In the genomic region with DNA sequence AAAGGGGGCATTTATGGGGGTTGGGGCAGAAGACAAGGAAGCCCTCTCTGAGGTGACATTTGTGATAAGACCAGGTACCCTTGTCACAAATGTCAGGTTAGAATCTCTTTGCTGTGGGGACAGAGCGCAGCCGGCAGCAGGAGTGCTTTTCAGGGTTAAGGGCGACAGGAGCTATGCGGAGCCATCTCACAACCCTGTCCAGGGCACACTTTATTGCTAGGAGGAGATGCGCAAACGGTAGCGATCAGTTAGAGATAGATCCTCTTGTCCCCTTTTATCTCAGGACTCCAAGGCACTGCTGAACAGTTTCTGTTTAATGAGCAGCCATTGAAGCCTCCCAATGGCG, we compare ENCODE assay signal across 14 cellular contexts. TPM values are rescaled to one million over a fixed set of nuclear protein-coding genes. Genes with fewer than 3 reads are reported as not detected.
A peak's percentile ranks its signal among the peaks of the same experiment; 100 is the strongest.
DNase-seq lines count a peak whose midpoint lies in the region; ATAC-seq and TF ChIP-seq lines count a peak whose summit lies in the region.
"Had no signal": no experiment of that assay in that cellular context is flagged by ENCODE, and none has a peak within 500 bp of the region (broad histone marks: within the 10 kb centered on the region; RNA-seq: fewer than 3 reads in every experiment).

No MANE protein-coding gene starts in this region.

- DNase-seq in NCI-H146 (lab: John Stamatoyannopoulos, UW) (peak; percentile 51), NCI-H146 treated with DMSO at 0.1 percent for 48 hours (lab: John Stamatoyannopoulos, UW; ENCODE audit: unreplicated experiment) (no peak), NT2/D1 (ENCODE audit: low read depth, low spot score) (no peak), fibroblast of lung (ENCODE audit: low read depth in 2 of 2) (no peak), skeletal muscle cell (ENCODE audit: low read depth) (no peak), AG08396 (ENCODE audit: low spot score) (no peak), caudate nucleus (lab: John Stamatoyannopoulos, UW) (no peak)
- DNase-seq: brain microvascular endothelial cell; midbrain; NCI-H2107; stimulated activated CD4-positive, alpha-beta T cell treated with anti-CD3 and anti-CD28 coated beads, Interleukin-1b, Interleukin-23, amount 100 ng/mL, for 48 hours had no signal

- H3K27ac ChIP-seq in fibroblast of lung (ENCODE audit: insufficient read depth, low read length) (no peak overlapping the region), caudate nucleus (ENCODE audit: low read depth, low read length) (no peak overlapping the region)
- H3K27ac ChIP-seq: brain microvascular endothelial cell, SJSA1 had no signal

- H3K4me3 ChIP-seq in NT2/D1 (ENCODE audit: insufficient read length, low read depth) (peak overlapping the region; percentile 5), fibroblast of lung (replicated peaks in 1 of 4; ENCODE audit: control extremely low read depth in 1 of 4, insufficient read depth in 1 of 4, low read depth in 3 of 4, low read length in 4 of 4) (peak overlapping the region in 2 of 4 experiments; percentile 26 to 38), skeletal muscle cell (ENCODE audit: low read depth, low read length) (peak overlapping the region; percentile 7)
- H3K4me3 ChIP-seq: SJSA1 had no signal

- TF ChIP-seq CTCF in fibroblast of lung (conservative IDR thresholded peaks at IDR 0.05 in 1 of 2, IDR thresholded peaks at IDR 0.05 in 1 of 2; ENCODE audit: low read depth in 1 of 2, low read length in 2 of 2): no peak

- H3K27me3 ChIP-seq in NT2/D1 (ENCODE audit: insufficient read depth, insufficient read length) (peaks cover 16% of the 10 kb centered on the region), fibroblast of lung (ENCODE audit: control insufficient read depth, insufficient read depth, low read length) (peaks cover 19% of the 10 kb centered on the region)

- H3K36me3 ChIP-seq in NT2/D1 (ENCODE audit: insufficient read depth, insufficient read length, low read length) (peaks cover 12% of the 10 kb centered on the region), fibroblast of lung (ENCODE audit: control insufficient read depth, insufficient read depth, low read length) (no peaks in the 10 kb centered on the region)
- H3K36me3 ChIP-seq: brain microvascular endothelial cell, SJSA1 had no signal

- no peak overlapping the region for H3K9ac ChIP-seq in NT2/D1 (ENCODE audit: insufficient read length, low read depth)
- H3K9ac ChIP-seq in fibroblast of lung (ENCODE audit: insufficient read depth, low read length): no peak overlapping the region

- H3K79me2 ChIP-seq in fibroblast of lung (ENCODE audit: control insufficient read depth, insufficient read depth, low read length): no peaks in the 10 kb centered on the region

- H3K9me3 ChIP-seq in NT2/D1 (ENCODE audit: insufficient read depth, low read length) (peaks cover 17% of the 10 kb centered on the region), fibroblast of lung (ENCODE audit: control insufficient read depth, insufficient read depth, low read depth, low read length) (no peaks in the 10 kb centered on the region)
- H3K9me3 ChIP-seq: SJSA1 had no signal

- H4K20me1 ChIP-seq in fibroblast of lung (ENCODE audit: control insufficient read depth, extremely low read depth, insufficient read depth, low read length): no peaks in the 10 kb centered on the region

- H3K4me1 ChIP-seq in NT2/D1 (ENCODE audit: insufficient read depth, insufficient read length) (peaks cover 26% of the 10 kb centered on the region), fibroblast of lung (ENCODE audit: control insufficient read depth, extremely low read depth, insufficient read depth, low read length) (peaks cover 5% of the 10 kb centered on the region)

- H3K4me2 ChIP-seq in fibroblast of lung (ENCODE audit: extremely low read depth, insufficient read depth, low read length): peak overlapping the region; percentile 35

- H2AFZ ChIP-seq in fibroblast of lung (ENCODE audit: low read length): peak overlapping the region; percentile 46

- ATAC-seq in HG02885 (IDR thresholded peaks at IDR 0.05; ENCODE audit: poor library complexity, unreplicated experiment): no peak

RNA-seq across cellular contexts. Expression of a gene that starts 0.4 kb away (rescaled TPM):
- total RNA-seq in fibroblast of lung: under 0.01 and 0.17 TPM in 2 replicates
- polyA plus RNA-seq in fibroblast of lung: 0.02 and 1.4 TPM in 2 replicates
- 3.7 TPM in 1 of 2 replicates, not detected in the other for polyA plus RNA-seq in fibroblast of lung (2012)
- 0.15 and 1.4 TPM in 2 replicates for polyA minus RNA-seq in fibroblast of lung (ENCODE audit: low replicate concordance)
- total RNA-seq: HT-29, SJSA1 had no signal
